Comparison of ENCODE assay signal across 9 cellular contexts in genomic region chr16:3637371-3637923, GRCh38. TPM values are rescaled to one million over a fixed set of nuclear protein-coding genes. Genes with fewer than 3 reads are reported as not detected.
DNase-seq lines count a peak whose midpoint lies in the region; ATAC-seq and TF ChIP-seq lines count a peak whose summit lies in the region.
"Had no signal": no experiment of that assay in that cellular context is flagged by ENCODE, and none has a peak within 500 bp of the region (broad histone marks: within the 10 kb centered on the region; RNA-seq: fewer than 3 reads in every experiment).

No MANE protein-coding gene starts in this region.

- H3K4me2 ChIP-seq in SK-N-SH, result no peak overlapping the region

- H3K9me2 ChIP-seq in SK-N-SH, result no peaks in the 10 kb centered on the region

- peaks cover 5% of the 10 kb centered on the region for H3F3A ChIP-seq in SK-N-SH (replicated peaks; ENCODE audit: insufficient read depth)

- H3K4me3 ChIP-seq in HL-60 (replicated peaks; ENCODE audit: insufficient read depth, low read length), result no peak overlapping the region
- no peak overlapping the region for H3K4me3 ChIP-seq in SK-N-SH (ENCODE audit: low read depth in 2 of 2, low read length in 1 of 2)
- no peak overlapping the region for H3K4me3 ChIP-seq in choroid plexus epithelial cell (ENCODE audit: low read depth, low read length)
- H3K4me3 ChIP-seq: GM23248 had no signal

- TF ChIP-seq CTCF in HL-60 (IDR thresholded peaks at IDR 0.05; ENCODE audit: insufficient read depth, low read length) (no peak), SK-N-SH (IDR thresholded peaks at IDR 0.05) (no peak), choroid plexus epithelial cell (conservative IDR thresholded peaks at IDR 0.05; ENCODE audit: low read depth, low read length) (no peak)

- no peaks in the 10 kb centered on the region for H4K20me1 ChIP-seq in SK-N-SH (ENCODE audit: insufficient read depth)

- no peak overlapping the region; the same call in 1 of the 2 replicates for H2AFZ ChIP-seq in SK-N-SH (ENCODE audit: low read depth)
- H2AFZ ChIP-seq: GM23248 had no signal

- H3K27ac ChIP-seq in HL-60 (replicated peaks) (peak overlapping the region; percentile 92), SK-N-SH (ENCODE audit: low read depth in 2 of 2, low read length in 1 of 2) (peak overlapping the region in 1 of 2 experiments; percentile 62; a peak in 2 of 4 replicates)
- H3K27ac ChIP-seq: GM23248 had no signal

- H3K4me1 ChIP-seq in SK-N-SH (ENCODE audit: control insufficient read depth in 1 of 2, insufficient read depth in 2 of 2, low read depth in 1 of 2, low read length in 1 of 2), result peaks cover 9 to 24% of the 10 kb centered on the region in 2 experiments; a peak in 2 of 4 replicates

- POLR2A ChIA-PET in SK-N-SH (lab: Yijun Ruan, JAX), result no interaction called here

- H3K27me3 ChIP-seq in HL-60 (ENCODE audit: insufficient read depth, poor library complexity, severe bottlenecking) (no peaks in the 10 kb centered on the region), SK-N-SH (ENCODE audit: insufficient read depth) (no peaks in the 10 kb centered on the region)

- H3K9ac ChIP-seq in SK-N-SH, result no peak overlapping the region
- H3K9ac ChIP-seq: GM23248 had no signal

- TF ChIP-seq RAD21 in SK-N-SH (IDR thresholded peaks at IDR 0.05; ENCODE audit: low read length), result no peak

- TF ChIP-seq EP300 in SK-N-SH (IDR thresholded peaks at IDR 0.05; ENCODE audit: borderline replicate concordance in 1 of 2, low read depth in 1 of 2, low read length in 1 of 2), result no peak

- H3K36me3 ChIP-seq in SK-N-SH (replicated peaks in 1 of 2; ENCODE audit: control insufficient read depth in 1 of 2, insufficient read depth in 2 of 2, low read length in 1 of 2), result peaks cover 0 to 2% of the 10 kb centered on the region in 2 experiments

- H3K9me3 ChIP-seq in SK-N-SH, result no peaks in the 10 kb centered on the region

- H3K79me2 ChIP-seq in SK-N-SH (ENCODE audit: insufficient read depth), result peaks cover 31% of the 10 kb centered on the region

- CTCF ChIA-PET in SK-N-SH (lab: Yijun Ruan, JAX), result interaction anchor here (1.1 kb wide), 1 partner anchor 18 kb away, joined by 3 read pairs; no protein-coding TSS in a partner anchor

- DNase-seq in HL-60 (ENCODE audit: low read depth in 1 of 2, low spot score in 1 of 2) (peak in 1 of 2 experiments; percentile 74), SK-N-SH (peak; percentile 29), choroid plexus epithelial cell (ENCODE audit: low read depth) (peak; percentile 49), hypothalamus (lab: John Stamatoyannopoulos, UW) (no peak), NCI-H524 treated with DMSO at 0.1 percent for 48 hours (lab: John Stamatoyannopoulos, UW) (no peak)
- DNase-seq in stimulated activated CD4-positive, alpha-beta T cell treated with anti-CD3 and anti-CD28 coated beads, Interleukin-1b, Interleukin-23, amount 100 ng/mL, for 48 hours, result peak; percentile 19
- DNase-seq: GM23248 had no signal

- ATAC-seq in GM21576 (IDR thresholded peaks at IDR 0.05; ENCODE audit: unreplicated experiment) (no peak), HG02884 (IDR thresholded peaks at IDR 0.05; ENCODE audit: unreplicated experiment) (no peak)

- WGBS in SK-N-SH (ENCODE audit: low lambda C conversion rate), result 82% methylated on average over 3 of the region's 3 CpGs

TF ChIP-seq in SK-N-SH, 30 proteins besides CTCF, POLR2A, EP300 and RAD21:
- TF ChIP-seq YY1 (IDR thresholded peaks at IDR 0.05; ENCODE audit: low read depth) (no peak), ZBTB33 (IDR thresholded peaks at IDR 0.05; ENCODE audit: borderline replicate concordance, low read depth) (no peak), MAX (IDR thresholded peaks at IDR 0.05; ENCODE audit: low read depth) (0 out of 2 replicates have a peak, but pooled peaks have one; percentile 26), FOSL2 (IDR thresholded peaks at IDR 0.05; ENCODE audit: borderline replicate concordance, low read depth) (no peak), SMC3 (IDR thresholded peaks at IDR 0.05; ENCODE audit: low read depth, low read length) (no peak), TAF1 (IDR thresholded peaks at IDR 0.05; ENCODE audit: borderline replicate concordance, low read depth, low read length) (no peak), POLR2AphosphoS5 (IDR thresholded peaks at IDR 0.05; ENCODE audit: low read depth, low read length) (no peak), EZH2phosphoT487 (IDR thresholded peaks at IDR 0.05; ENCODE audit: borderline replicate concordance, low read depth) (no peak)

RNA-seq across cellular contexts. Expression of gene DNASE1, which starts 17.0 kb away (rescaled TPM):
- polyA plus RNA-seq in SK-N-SH (2012; rRNA removed), result 19.8 and 27.2 TPM in 2 replicates
- 6.1 and 11.9 TPM in 2 replicates for polyA plus RNA-seq in SK-N-SH (2012; cell fraction: cytosol; rRNA removed)
- 77.3 and 82.8 TPM in 2 replicates for polyA plus RNA-seq in SK-N-SH (2012; cell fraction: nucleus; rRNA removed)

RNA-seq across cellular contexts. Expression of gene SLX4, which starts 26.0 kb away (rescaled TPM):
- polyA plus RNA-seq in SK-N-SH (2012; rRNA removed), result 1.9 and 2.1 TPM in 2 replicates
- polyA plus RNA-seq in SK-N-SH (2012; cell fraction: cytosol; rRNA removed), result 0.72 and 0.84 TPM in 2 replicates
- polyA plus RNA-seq in SK-N-SH (2012; cell fraction: nucleus; rRNA removed), result 8.1 and 10.3 TPM in 2 replicates

Comparison
In these comparisons a context has a peak if more than half of its experiments do, and no peak if none do; other contexts are left out.
1. DNase-seq: peak in SK-N-SH (single experiment), choroid plexus epithelial cell (single experiment) and stimulated activated CD4-positive, alpha-beta T cell treated with anti-CD3 and anti-CD28 coated beads, Interleukin-1b, Interleukin-23, amount 100 ng/mL, for 48 hours (single experiment); none in hypothalamus (0 of 51) and NCI-H524 treated with DMSO at 0.1 percent for 48 hours (single experiment).